In genomic region chr18:67633939-67634338, GRCh38 we compare ENCODE assay signal across 32 cellular contexts.
"Had no signal": no experiment of that assay in that cellular context is flagged by ENCODE, and none has a peak within 500 bp of the region (broad histone marks: within the 10 kb centered on the region; RNA-seq: fewer than 3 reads in every experiment).

No MANE protein-coding gene starts in this region.

- H3K36me3 ChIP-seq: gastroesophageal sphincter, stomach, thyroid gland, upper lobe of left lung, vagina had no signal

- H3K4me2 ChIP-seq: hepatocyte had no signal

- H3K9me3 Mint-ChIP-seq: activated CD4-positive, alpha-beta memory T cell treated with anti-CD3 and anti-CD28 coated beads for 36 hours; activated CD4-positive, alpha-beta T cell treated with anti-CD3 and anti-CD28 coated beads, Interleukin-2, amount 10 ng/mL, durations not matched to agents 24 days and 14 days; activated T-cell treated with anti-CD3 and anti-CD28 coated beads, Interleukin-2, amount 50 U/mL, for 24 hours; naive B cell; nephron progenitor cell; stimulated activated naive B cell treated with anti-CD40 and anti-IgM and Interleukin-4, amounts not matched to agents 10 μg/mL and 1 μg/mL and 100 μg/mL, for 72 hours; T-helper 1 cell treated with Interleukin-12 subunit alpha and Interleukin-12 subunit beta and Interleukin-4 antibody, amounts not matched to agents 30 μg/mL and 1 μg/mL, for 36 hours had no signal

- H3K4me1 ChIP-seq: gastroesophageal sphincter, stomach, thyroid gland, upper lobe of left lung, vagina had no signal

- H2AFZ ChIP-seq: hepatocyte had no signal

- H3K27ac ChIP-seq: gastroesophageal sphincter, hepatocyte, skin epidermis, stomach, thyroid gland, upper lobe of left lung, vagina, VCaP had no signal

- H3K4me3 ChIP-seq: gastroesophageal sphincter, hepatocyte, skin epidermis, stomach, thyroid gland, upper lobe of left lung, vagina had no signal

- H3K36me3 Mint-ChIP-seq: activated CD4-positive, alpha-beta memory T cell treated with anti-CD3 and anti-CD28 coated beads for 36 hours; naive B cell; stimulated activated naive B cell treated with anti-CD40 and anti-IgM and Interleukin-4, amounts not matched to agents 10 μg/mL and 1 μg/mL and 100 μg/mL, for 72 hours had no signal

- H3K27me3 ChIP-seq: gastroesophageal sphincter, hepatocyte, stomach, thyroid gland, upper lobe of left lung, vagina had no signal

- FAIRE-seq: endothelial cell of umbilical vein, kidney, TTC549 had no signal

- H3K27me3 Mint-ChIP-seq: activated CD4-positive, alpha-beta T cell treated with anti-CD3 and anti-CD28 coated beads, Interleukin-2, amount 10 ng/mL, durations not matched to agents 24 days and 14 days had no signal

- H3K79me2 ChIP-seq: hepatocyte had no signal

- H3K4me3 Mint-ChIP-seq: activated CD4-positive, alpha-beta memory T cell treated with anti-CD3 and anti-CD28 coated beads for 36 hours; activated CD4-positive, alpha-beta T cell treated with anti-CD3 and anti-CD28 coated beads, Interleukin-2, amount 10 ng/mL, durations not matched to agents 24 days and 14 days; activated T-cell treated with anti-CD3 and anti-CD28 coated beads, Interleukin-2, amount 50 U/mL, for 24 hours; effector memory CD8-positive, alpha-beta T cell; naive B cell; nephron progenitor cell; stimulated activated naive B cell treated with anti-CD40 and anti-IgM and Interleukin-4, amounts not matched to agents 10 μg/mL and 1 μg/mL and 100 μg/mL, for 72 hours; T-helper 1 cell treated with Interleukin-12 subunit alpha and Interleukin-12 subunit beta and Interleukin-4 antibody, amounts not matched to agents 30 μg/mL and 1 μg/mL, for 36 hours had no signal

- ATAC-seq: activated CD4-positive, CD25-positive, alpha-beta regulatory T cell treated with anti-CD3 and anti-CD28 coated beads, Interleukin-2, amount 50 U/mL, for 24 hours; effector memory CD8-positive, alpha-beta T cell; gastroesophageal sphincter; left colon; sciatic nerve; stimulated activated naive B cell treated with anti-CD40 and anti-IgM and Interleukin-4, amounts not matched to agents 10 μg/mL and 1 μg/mL and 100 μg/mL, for 72 hours had no signal

- H3K27ac Mint-ChIP-seq: activated CD4-positive, alpha-beta memory T cell treated with anti-CD3 and anti-CD28 coated beads for 36 hours; activated CD4-positive, alpha-beta T cell treated with anti-CD3 and anti-CD28 coated beads, Interleukin-2, amount 10 ng/mL, durations not matched to agents 24 days and 14 days; activated T-cell treated with anti-CD3 and anti-CD28 coated beads, Interleukin-2, amount 50 U/mL, for 24 hours; effector memory CD8-positive, alpha-beta T cell; naive B cell; nephron progenitor cell; stimulated activated naive B cell treated with anti-CD40 and anti-IgM and Interleukin-4, amounts not matched to agents 10 μg/mL and 1 μg/mL and 100 μg/mL, for 72 hours; T-helper 1 cell treated with Interleukin-12 subunit alpha and Interleukin-12 subunit beta and Interleukin-4 antibody, amounts not matched to agents 30 μg/mL and 1 μg/mL, for 36 hours had no signal

- DNase-seq: activated CD4-positive, alpha-beta memory T cell treated with anti-CD3 and anti-CD28 coated beads for 36 hours; activated CD4-positive, alpha-beta T cell treated with anti-CD3 and anti-CD28 coated beads, Interleukin-2, amount 10 ng/mL, durations not matched to agents 24 days and 14 days; activated CD8-positive, alpha-beta memory T cell treated with anti-CD3 and anti-CD28 coated beads, Interleukin-2, amount 50 U/mL, for 48 hours; activated gamma-delta T cell; activated naive CD4-positive, alpha-beta T cell treated with anti-CD3 and anti-CD28 coated beads, Interleukin-2, amount 50 U/mL, for 16 hours; activated T-cell treated with anti-CD3 and anti-CD28 coated beads, Interleukin-2, amount 50 U/mL, for 24 hours; amniotic stem cell; cortex of kidney; effector memory CD8-positive, alpha-beta T cell; kidney; left colon; mammary epithelial cell; naive B cell; nephron progenitor cell; stimulated activated CD4-positive, alpha-beta T cell treated with anti-CD3 and anti-CD28 coated beads, Interleukin-12 subunit alpha, Interleukin-12 subunit beta, amount 100 ng/mL, for 4 hours; stimulated activated CD4-positive, alpha-beta T cell treated with anti-CD3 and anti-CD28 coated beads, Interleukin-4, amount 100 ng/mL, for 4 hours; stimulated activated CD8-positive, alpha-beta memory T cell treated with anti-CD3 and anti-CD28 coated beads, Interleukin-4, amount 100 ng/mL, for 48 hours; stimulated activated naive B cell treated with anti-CD40 and anti-IgM and Interleukin-4, amounts not matched to agents 10 μg/mL and 1 μg/mL and 100 μg/mL, for 72 hours; stomach; T-helper 9 cell; thyroid gland; upper lobe of left lung had no signal

- H3K4me1 Mint-ChIP-seq: activated CD4-positive, alpha-beta T cell treated with anti-CD3 and anti-CD28 coated beads, Interleukin-2, amount 10 ng/mL, durations not matched to agents 24 days and 14 days; naive B cell; nephron progenitor cell; stimulated activated naive B cell treated with anti-CD40 and anti-IgM and Interleukin-4, amounts not matched to agents 10 μg/mL and 1 μg/mL and 100 μg/mL, for 72 hours had no signal

- H3K9me3 ChIP-seq: gastroesophageal sphincter, stomach, thyroid gland, upper lobe of left lung, vagina had no signal
